In genomic region chr1:93531193-93531592, GRCh38 we compare ENCODE assay signal across 2 cellular contexts.
TF ChIP-seq lines count a peak whose summit lies in the region.

No MANE protein-coding gene starts in this region.

TF ChIP-seq in HEK293, 187 proteins besides CTCF, POLR2A, EP300 and RAD21 (continued from another document and continues in another):
- TF ChIP-seq PRDM6 (tag by site-specific recombination; IDR thresholded peaks at IDR 0.05) (peak; percentile 97), BCL11A (tag by site-specific recombination; IDR thresholded peaks at IDR 0.05; ENCODE audit: low read depth) (peak; percentile 68; the same call in 1 of the 2 replicates), ZNF174 (tag by site-specific recombination; IDR thresholded peaks at IDR 0.05) (no peak), MZF1 (tag by site-specific recombination; IDR thresholded peaks at IDR 0.05; ENCODE audit: borderline replicate concordance) (peak; percentile 87), IKZF3 (tag by site-specific recombination; IDR thresholded peaks at IDR 0.05) (peak; percentile 45; the same call in 1 of the 2 replicates), SP7 (tag by site-specific recombination; IDR thresholded peaks at IDR 0.05) (peak; percentile 61), ZNF600 (tag by site-specific recombination; IDR thresholded peaks at IDR 0.05) (no peak), ELK4 (IDR thresholded peaks at IDR 0.05; ENCODE audit: borderline replicate concordance, low read depth, low read length) (no peak), FEZF1 (tag by site-specific recombination; IDR thresholded peaks at IDR 0.05) (peak; percentile 83), ZNF596 (tag by site-specific recombination; IDR thresholded peaks at IDR 0.05) (0 out of 2 replicates have a peak, but pooled peaks have one; percentile 20), ZNF404 (tag by site-specific recombination; IDR thresholded peaks at IDR 0.05) (no peak), ZNF843 (tag by site-specific recombination; IDR thresholded peaks at IDR 0.05) (peak; percentile 82), ZSCAN30 (tag by site-specific recombination; IDR thresholded peaks at IDR 0.05) (0 out of 2 replicates have a peak, but pooled peaks have one; percentile 49), SP3 (tag by site-specific recombination; IDR thresholded peaks at IDR 0.05) (no peak), ZNF664 (tag by site-specific recombination; IDR thresholded peaks at IDR 0.05) (peak; percentile 46; the same call in 1 of the 2 replicates), ZNF501 (tag by site-specific recombination; IDR thresholded peaks at IDR 0.05) (0 out of 2 replicates have a peak, but pooled peaks have one; percentile 13), BCL6B (tag by site-specific recombination; IDR thresholded peaks at IDR 0.05) (peak; percentile 68), ZNF692 (tag by site-specific recombination; IDR thresholded peaks at IDR 0.05) (peak; percentile 42; the same call in 1 of the 2 replicates), KLF10 (tag by site-specific recombination; IDR thresholded peaks at IDR 0.05) (peak; percentile 39; the same call in 1 of the 2 replicates), BCL11B (tag by site-specific recombination; IDR thresholded peaks at IDR 0.05; ENCODE audit: low read depth) (peak; percentile 74; the same call in 1 of the 2 replicates), TCF7L2 (IDR thresholded peaks at IDR 0.05; ENCODE audit: borderline replicate concordance, low read depth, low read length) (0 out of 2 replicates have a peak, but pooled peaks have one; percentile 33), ZNF23 (tag by site-specific recombination; IDR thresholded peaks at IDR 0.05; ENCODE audit: borderline replicate concordance) (no peak), OSR2 (tag by site-specific recombination; IDR thresholded peaks at IDR 0.05) (peak; percentile 70), ZNF626 (tag by site-specific recombination; IDR thresholded peaks at IDR 0.05) (no peak), INSM2 (tag by site-specific recombination; IDR thresholded peaks at IDR 0.05) (no peak)

TF ChIP-seq in K562, 482 proteins besides CTCF, POLR2A, EP300 and RAD21 (continued from another document):
- TF ChIP-seq PBX2 (CRISPR knock-in tag; IDR thresholded peaks at IDR 0.05; ENCODE audit: low read depth) (no peak), PBX2 (tag; conservative IDR thresholded peaks at IDR 0.05; ENCODE audit: low read depth) (peak; percentile 51)
TF ChIP-seq in K562: peak in this region for 2.
